23 cellular contexts compared by ENCODE assay signal in genomic region chr16:18049454-18050133, GRCh38.
DNase-seq lines count a peak whose midpoint lies in the region; ATAC-seq and TF ChIP-seq lines count a peak whose summit lies in the region.
"Had no signal": no experiment of that assay in that cellular context is flagged by ENCODE, and none has a peak within 500 bp of the region (broad histone marks: within the 10 kb centered on the region; RNA-seq: fewer than 3 reads in every experiment).

No MANE protein-coding gene starts in this region.

- no peaks in the 10 kb centered on the region for H3K9me3 ChIP-seq in colonic mucosa
- no peaks in the 10 kb centered on the region for H3K9me3 ChIP-seq in hepatocyte (ENCODE audit: low read depth)
- H3K9me3 ChIP-seq in mucosa of descending colon = no peaks in the 10 kb centered on the region
- H3K9me3 ChIP-seq in transverse colon = no peaks in the 10 kb centered on the region
- H3K9me3 ChIP-seq: A549; BE2C; BLaER1 treated with 17β-estradiol and CSF1 and Interleukin-3, amounts not matched to agents 10 nM and 100 nM had no signal

- ATAC-seq in mucosa of descending colon (peak; percentile 76), HG02763 (IDR thresholded peaks at IDR 0.05; ENCODE audit: unreplicated experiment) (no peak)
- ATAC-seq: A549, GM12878 had no signal

- H3K36me3 ChIP-seq in colonic mucosa (no peaks in the 10 kb centered on the region), hepatocyte (replicated peaks; ENCODE audit: insufficient read depth, low read depth) (no peaks in the 10 kb centered on the region), mucosa of descending colon (ENCODE audit: low read depth) (no peaks in the 10 kb centered on the region), transverse colon (no peaks in the 10 kb centered on the region)
- H3K36me3 ChIP-seq: BE2C; BLaER1 treated with 17β-estradiol and CSF1 and Interleukin-3, amounts not matched to agents 10 nM and 100 nM had no signal

- no peak for DNase-seq in colonic mucosa
- DNase-seq in hepatocyte (ENCODE audit: low spot score) = no peak
- peak in 1 of 3 donors; percentile 23 for DNase-seq in mucosa of descending colon
- no peak for DNase-seq in transverse colon
- DNase-seq in iPS-NIHi7 (ENCODE audit: extremely low spot score) = no peak
- DNase-seq in middle frontal gyrus (ENCODE audit: extremely low spot score, low spot score) = no peak
- DNase-seq: 8988T; ACHN; AML-193; BE2C; CD4-positive, alpha-beta T cell; CD8-positive, alpha-beta memory T cell; DMS 273 treated with DMSO at 0.1 percent for 48 hours; DMS79; EL; GDM1; GM23248; H7; HCEC 1CT had no signal

- H3K4me3 ChIP-seq in colonic mucosa (no peak overlapping the region), hepatocyte (no peak overlapping the region), mucosa of descending colon (no peak overlapping the region), transverse colon (no peak overlapping the region)
- H3K4me3 ChIP-seq: A549; BLaER1 treated with 17β-estradiol and CSF1 and Interleukin-3, amounts not matched to agents 10 nM and 100 nM; GM12878; GM23248 had no signal

- no peak for TF ChIP-seq POLR2A in transverse colon (IDR thresholded peaks at IDR 0.05)

- H3K27ac ChIP-seq in colonic mucosa (peak overlapping the region; percentile 69), hepatocyte (peak overlapping the region; percentile 60), transverse colon (peak overlapping the region; percentile 37 to 74 (median 62))
- H3K27ac ChIP-seq: A549; BLaER1 treated with 17β-estradiol and CSF1 and Interleukin-3, amounts not matched to agents 10 nM and 100 nM; GM23248 had no signal

- WGBS in hepatocyte (ENCODE audit: low lambda C conversion rate, missing lambda C conversion rate) = 77% methylated on average over 7 of the region's 7 CpGs
- WGBS in transverse colon (ENCODE audit: low coverage in 1 of 2), 2 donors = 48 to 51% methylated on average over 4 to 7 of the region's 7 CpGs

- H3K4me2 ChIP-seq in hepatocyte = no peak overlapping the region
- H3K4me2 ChIP-seq: A549; BLaER1 treated with 17β-estradiol and CSF1 and Interleukin-3, amounts not matched to agents 10 nM and 100 nM had no signal

- no peaks in the 10 kb centered on the region for H4K20me1 ChIP-seq in hepatocyte (ENCODE audit: insufficient read depth, poor library complexity, severe bottlenecking)

- peak overlapping the region in 1 of 2 donors; percentile 29 for H3K9ac ChIP-seq in colonic mucosa (ENCODE audit: low read depth in 2 of 2, low read length in 2 of 2)
- H3K9ac ChIP-seq: BLaER1 treated with 17β-estradiol and CSF1 and Interleukin-3, amounts not matched to agents 10 nM and 100 nM; GM23248 had no signal

- TF ChIP-seq CTCF in colonic mucosa (IDR thresholded peaks at IDR 0.05) (no peak), hepatocyte (IDR thresholded peaks at IDR 0.05; ENCODE audit: poor library complexity) (no peak), mucosa of descending colon (IDR thresholded peaks at IDR 0.05) (no peak), transverse colon (IDR thresholded peaks at IDR 0.05) (no peak)

- intact Hi-C loops in colonic mucosa (cut with DNase I) = no loop called here
- intact Hi-C loops in mucosa of descending colon (cut with DNase I, micrococcal nuclease) = no loop called here
- intact Hi-C loops in transverse colon (cut with DNase I; ENCODE audit: low total_unique reads) = no loop called here

- H3K27me3 ChIP-seq in colonic mucosa = no peaks in the 10 kb centered on the region
- H3K27me3 ChIP-seq in hepatocyte = no peaks in the 10 kb centered on the region
- no peaks in the 10 kb centered on the region for H3K27me3 ChIP-seq in transverse colon
- H3K27me3 ChIP-seq: BE2C; BLaER1 treated with 17β-estradiol and CSF1 and Interleukin-3, amounts not matched to agents 10 nM and 100 nM had no signal

- no peak overlapping the region for H2AFZ ChIP-seq in hepatocyte
- H2AFZ ChIP-seq: GM23248 had no signal

- TF ChIP-seq EP300 in transverse colon (IDR thresholded peaks at IDR 0.05; ENCODE audit: low read depth) = no peak

- in situ Hi-C loops in transverse colon (cut with MboI; ENCODE audit: low pct_ligation_motif_present in 1 of 4, low pct_unique_long_range_greater_than_20kb in 1 of 4, low sequenced_read_pairs in 3 of 4) = no loop called here

- H3K79me2 ChIP-seq in hepatocyte = no peaks in the 10 kb centered on the region

- H3K4me1 ChIP-seq in colonic mucosa = no peaks in the 10 kb centered on the region
- H3K4me1 ChIP-seq in hepatocyte (ENCODE audit: insufficient read depth) = no peaks in the 10 kb centered on the region
- H3K4me1 ChIP-seq in mucosa of descending colon (ENCODE audit: low read depth) = peaks cover 12% of the 10 kb centered on the region
- H3K4me1 ChIP-seq in transverse colon = peaks cover 0 to 27% (median 5%) of the 10 kb centered on the region in 4 donors
- H3K4me1 ChIP-seq: A549; BE2C; BLaER1 treated with 17β-estradiol and CSF1 and Interleukin-3, amounts not matched to agents 10 nM and 100 nM had no signal

- no peaks in the 10 kb centered on the region for H3K9me2 ChIP-seq in hepatocyte (replicated peaks; ENCODE audit: insufficient read depth)
